Comparison of ENCODE assay signal across 9 cellular contexts in the genomic region with DNA sequence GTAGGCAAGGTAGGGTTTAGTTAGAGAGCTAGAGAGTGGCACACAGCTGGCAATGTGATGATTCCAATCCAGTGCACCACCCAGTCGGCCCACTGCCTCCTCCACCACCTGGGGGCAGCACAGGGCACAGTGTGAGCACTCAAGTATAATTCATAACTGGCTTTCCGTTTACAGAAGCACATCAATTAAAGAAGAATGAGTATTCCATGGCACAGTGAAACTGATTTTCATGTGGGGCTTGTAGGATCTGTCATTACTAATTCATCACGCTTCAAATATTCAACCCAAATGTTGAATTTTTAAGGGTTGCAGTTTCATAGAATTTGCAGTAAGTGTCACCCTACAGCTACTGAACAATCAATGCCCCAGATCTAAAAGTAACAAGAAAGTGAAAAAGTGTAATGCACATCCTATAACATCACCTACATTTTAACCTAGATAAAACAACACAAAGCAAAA.
DNase-seq lines count a peak whose midpoint lies in the region; ATAC-seq and TF ChIP-seq lines count a peak whose summit lies in the region.
"Had no signal": no experiment of that assay in that cellular context is flagged by ENCODE, and none has a peak within 500 bp of the region (broad histone marks: within the 10 kb centered on the region; RNA-seq: fewer than 3 reads in every experiment).

No MANE protein-coding gene starts in this region.

- H3K4me1 Mint-ChIP-seq in CD4-positive, CD25-positive, alpha-beta regulatory T cell = peaks cover 0 to 7% (median 0%) of the 10 kb centered on the region in 4 donors
- H3K4me1 Mint-ChIP-seq in natural killer cell = peaks cover 0 to 6% of the 10 kb centered on the region in 2 donors
- H3K4me1 Mint-ChIP-seq in stimulated activated naive B cell treated with anti-CD40 and anti-IgM and Interleukin-4, amounts not matched to agents 10 μg/mL and 1 μg/mL and 100 μg/mL, for 72 hours = no peaks in the 10 kb centered on the region

- ATAC-seq in CD4-positive, CD25-positive, alpha-beta regulatory T cell (ENCODE audit: low read depth in 2 of 2) = peak; percentile 64 to 80
- ATAC-seq in GM19324 (IDR thresholded peaks at IDR 0.05; ENCODE audit: low FRiP score, unreplicated experiment) (peak; percentile 79), HG03442 (IDR thresholded peaks at IDR 0.05; ENCODE audit: unreplicated experiment) (peak; percentile 80), natural killer cell (peak; percentile 80 to 95 (median 90))
- ATAC-seq in stimulated activated naive B cell treated with anti-CD40 and anti-IgM and Interleukin-4, amounts not matched to agents 10 μg/mL and 1 μg/mL and 100 μg/mL, for 72 hours (replicated peaks) = peak; percentile 81 to 85

- no peaks in the 10 kb centered on the region for H3K36me3 Mint-ChIP-seq in CD4-positive, CD25-positive, alpha-beta regulatory T cell
- no peaks in the 10 kb centered on the region for H3K36me3 Mint-ChIP-seq in natural killer cell
- H3K36me3 Mint-ChIP-seq in stimulated activated naive B cell treated with anti-CD40 and anti-IgM and Interleukin-4, amounts not matched to agents 10 μg/mL and 1 μg/mL and 100 μg/mL, for 72 hours = no peaks in the 10 kb centered on the region

- peaks cover 2% of the 10 kb centered on the region for H3K27me3 ChIP-seq in CD4-positive, CD25-positive, alpha-beta regulatory T cell (ENCODE audit: control insufficient read depth, insufficient read depth, low read length)

- no peak for TF ChIP-seq POLR2A in erythroblast (IDR thresholded peaks at IDR 0.05; ENCODE audit: low read length)

- DNase-seq in CD4-positive, CD25-positive, alpha-beta regulatory T cell = peak; percentile 39 to 70 (median 64)
- peak; percentile 0 for DNase-seq in NCI-H774 (lab: John Stamatoyannopoulos, UW)
- DNase-seq in activated CD8-positive, alpha-beta memory T cell treated with anti-CD3 and anti-CD28 coated beads, Interleukin-2, amount 50 U/mL, for 1 hour (ENCODE audit: extremely low read depth) = peak; percentile 45
- peak; percentile 36 to 66 for DNase-seq in erythroblast (lab: John Stamatoyannopoulos, UW)
- peak; percentile 65 for DNase-seq in natural killer cell
- DNase-seq in stimulated activated naive B cell treated with anti-CD40 and anti-IgM and Interleukin-4, amounts not matched to agents 10 μg/mL and 1 μg/mL and 100 μg/mL, for 72 hours = peak; percentile 40

- no peaks in the 10 kb centered on the region for H3K36me3 ChIP-seq in CD4-positive, CD25-positive, alpha-beta regulatory T cell (ENCODE audit: control insufficient read depth, insufficient read depth, low read length)

- H3K4me3 Mint-ChIP-seq in CD4-positive, CD25-positive, alpha-beta regulatory T cell = no peak overlapping the region
- H3K4me3 Mint-ChIP-seq in natural killer cell = no peak overlapping the region
- H3K4me3 Mint-ChIP-seq in stimulated activated naive B cell treated with anti-CD40 and anti-IgM and Interleukin-4, amounts not matched to agents 10 μg/mL and 1 μg/mL and 100 μg/mL, for 72 hours = no peak overlapping the region

- no peaks in the 10 kb centered on the region for H3K4me1 ChIP-seq in CD4-positive, CD25-positive, alpha-beta regulatory T cell (ENCODE audit: control insufficient read depth, insufficient read depth, low read length, poor library complexity, severe bottlenecking)

- H3K9me3 Mint-ChIP-seq in CD4-positive, CD25-positive, alpha-beta regulatory T cell = peaks cover 0 to 1% (median 0%) of the 10 kb centered on the region in 7 donors
- H3K9me3 Mint-ChIP-seq in natural killer cell = no peaks in the 10 kb centered on the region
- H3K9me3 Mint-ChIP-seq in stimulated activated naive B cell treated with anti-CD40 and anti-IgM and Interleukin-4, amounts not matched to agents 10 μg/mL and 1 μg/mL and 100 μg/mL, for 72 hours = no peaks in the 10 kb centered on the region

- TF ChIP-seq CTCF in natural killer cell (IDR thresholded peaks at IDR 0.05) = peak; percentile 87

- H3K4me3 ChIP-seq in CD4-positive, CD25-positive, alpha-beta regulatory T cell (ENCODE audit: low read depth, low read length) = no peak overlapping the region
- H3K4me3 ChIP-seq: SK-N-MC had no signal

- no peak overlapping the region for H3K27ac Mint-ChIP-seq in CD4-positive, CD25-positive, alpha-beta regulatory T cell
- no peak overlapping the region for H3K27ac Mint-ChIP-seq in natural killer cell
- H3K27ac Mint-ChIP-seq in stimulated activated naive B cell treated with anti-CD40 and anti-IgM and Interleukin-4, amounts not matched to agents 10 μg/mL and 1 μg/mL and 100 μg/mL, for 72 hours = no peak overlapping the region

- H3K27me3 Mint-ChIP-seq in CD4-positive, CD25-positive, alpha-beta regulatory T cell = peaks cover 20% of the 10 kb centered on the region
- H3K27me3 Mint-ChIP-seq in natural killer cell (ENCODE audit: low read depth in 2 of 2) = peaks cover 32 to 35% of the 10 kb centered on the region in 2 donors
- H3K27me3 Mint-ChIP-seq in stimulated activated naive B cell treated with anti-CD40 and anti-IgM and Interleukin-4, amounts not matched to agents 10 μg/mL and 1 μg/mL and 100 μg/mL, for 72 hours = peaks cover 26 to 39% of the 10 kb centered on the region in 2 donors

- H3K27ac ChIP-seq in CD4-positive, CD25-positive, alpha-beta regulatory T cell (ENCODE audit: insufficient read depth, low read length, poor library complexity, severe bottlenecking) = no peak overlapping the region
- H3K27ac ChIP-seq: SK-N-MC had no signal

- no peaks in the 10 kb centered on the region for H3K9me3 ChIP-seq in CD4-positive, CD25-positive, alpha-beta regulatory T cell (ENCODE audit: control insufficient read depth in 2 of 2, low read length in 2 of 2)

- intact Hi-C loops in natural killer cell (cut with micrococcal nuclease) = loop anchor here (1.0 to 5.0 kb wide), 2 partner anchors 214 to 1673 kb away; no protein-coding TSS in a partner anchor

Comparison
In these comparisons a context has a peak if more than half of its experiments do, and no peak if none do; other contexts are left out.
1. DNase-seq: peak in every context shown above with its lines; median percentile 65 in natural killer cell; 64 in CD4-positive, CD25-positive, alpha-beta regulatory T cell; 51 in erythroblast; 45 in activated CD8-positive, alpha-beta memory T cell treated with anti-CD3 and anti-CD28 coated beads, Interleukin-2, amount 50 U/mL, for 1 hour; 40 in stimulated activated naive B cell treated with anti-CD40 and anti-IgM and Interleukin-4, amounts not matched to agents 10 μg/mL and 1 μg/mL and 100 μg/mL, for 72 hours; 0 in NCI-H774.